8 cellular contexts compared by ENCODE assay signal in genomic region chr17:6435968-6436367, GRCh38. TPM values are rescaled to one million over a fixed set of nuclear protein-coding genes. Genes with fewer than 3 reads are reported as not detected.
DNase-seq lines count a peak whose midpoint lies in the region; ATAC-seq and TF ChIP-seq lines count a peak whose summit lies in the region.

No MANE protein-coding gene starts in this region.

- peaks cover 2% of the 10 kb centered on the region for H3K4me1 Mint-ChIP-seq in activated B cell treated with CpG ODN at 0.5 μM for 24 hours

- intact Hi-C loops in activated B cell treated with CpG ODN at 0.5 μM for 24 hours (cut with micrococcal nuclease), result loop anchor here (1.0 to 5.0 kb wide), 3 partner anchors 729 to 849 kb away; no protein-coding TSS in a partner anchor

- no peak overlapping the region for H3K27ac Mint-ChIP-seq in activated B cell treated with CpG ODN at 0.5 μM for 24 hours

- no peaks in the 10 kb centered on the region for H3K36me3 Mint-ChIP-seq in activated B cell treated with CpG ODN at 0.5 μM for 24 hours (ENCODE audit: low read depth)

- no peak for TF ChIP-seq CTCF in activated B cell treated with CpG ODN at 0.5 μM for 24 hours (IDR thresholded peaks at IDR 0.05)

- peak; percentile 55 for DNase-seq in activated gamma-delta T cell treated with Interleukin-2 at 50 U/mL for 16 hours
- DNase-seq in activated gamma-delta T cell (lab: John Stamatoyannopoulos, UW), result no peak
- DNase-seq in NCI-H2107 treated with DMSO at 0.1 percent for 48 hours (lab: John Stamatoyannopoulos, UW; ENCODE audit: unreplicated experiment), result peak; percentile 43
- peak; percentile 39 for DNase-seq in activated B cell treated with CpG ODN at 0.5 μM for 24 hours
- DNase-seq in central memory CD4-positive, alpha-beta T cell, result peak; percentile 51
- peak; percentile 62 for DNase-seq in left lobe of liver (ENCODE audit: low spot score)
- DNase-seq in stimulated activated CD4-positive, alpha-beta T cell treated with anti-CD3 and anti-CD28 coated beads, Interleukin-4, amount 100 ng/mL, for 48 hours (ENCODE audit: low read depth in 2 of 2), result peak; percentile 46 to 59

- H3K4me3 Mint-ChIP-seq in activated B cell treated with CpG ODN at 0.5 μM for 24 hours, result no peak overlapping the region

- ATAC-seq in activated B cell treated with CpG ODN at 0.5 μM for 24 hours (ENCODE audit: low read depth), result peak; percentile 95
- peak; percentile 98 for ATAC-seq in left lobe of liver
- ATAC-seq in HG02588 (IDR thresholded peaks at IDR 0.05; ENCODE audit: unreplicated experiment), result no peak

- POLR2A ChIA-PET in activated B cell treated with CpG ODN at 0.5 μM for 24 hours (lab: Charles Lee), result interaction anchor here (0.6 kb wide), 1 partner anchor 131 kb away, joined by 11 read pairs; no protein-coding TSS in a partner anchor

- H3K9me3 Mint-ChIP-seq in activated B cell treated with CpG ODN at 0.5 μM for 24 hours, result peaks cover 6% of the 10 kb centered on the region

- CTCF ChIA-PET in activated B cell treated with CpG ODN at 0.5 μM for 24 hours (lab: Charles Lee), result interaction anchor here (0.6 to 2.9 kb wide), 10 partner anchors 9 to 854 kb away, joined by 3 to 28 read pairs (median 6); partner anchors contain the start of genes NLRP1 and PIMREG

- H3K27me3 Mint-ChIP-seq in activated B cell treated with CpG ODN at 0.5 μM for 24 hours, result peaks cover 36% of the 10 kb centered on the region

RNA-seq across cellular contexts. Expression of gene AIPL1, which starts 1.0 kb away (rescaled TPM):
- total RNA-seq in activated B cell treated with CpG ODN at 0.5 μM for 24 hours, result not detected in 2 replicates
- not detected for total RNA-seq in left lobe of liver

RNA-seq across cellular contexts. Expression of gene PIMREG, which starts 8.3 kb away (rescaled TPM):
- total RNA-seq in activated B cell treated with CpG ODN at 0.5 μM for 24 hours, result 0.27 and 0.69 TPM in 2 replicates
- 0.23 TPM for total RNA-seq in left lobe of liver
